In genomic region chr10:124008187-124008970, GRCh38 we compare ENCODE assay signal across 15 cellular contexts.
"Had no signal": no experiment of that assay in that cellular context is flagged by ENCODE, and none has a peak within 500 bp of the region (broad histone marks: within the 10 kb centered on the region; RNA-seq: fewer than 3 reads in every experiment).

No MANE protein-coding gene starts in this region.

- H3K4me3 ChIP-seq: heart left ventricle, left ventricle myocardium inferior, pancreas, smooth muscle cell had no signal

- DNase-seq: activated B cell treated with CpG ODN at 0.5 μM for 24 hours; activated CD4-positive, alpha-beta T cell treated with anti-CD3 and anti-CD28 coated beads, Interleukin-2, amount 50 U/mL, for 1 hour; activated T-cell treated with anti-CD3 and anti-CD28 coated beads, Interleukin-2, amount 50 U/mL, for 1 hour; amniotic stem cell; brain microvascular endothelial cell; foreskin keratinocyte; heart left ventricle; left ventricle myocardium inferior; nephron progenitor cell; T-helper 2 cell; trophoblast cell had no signal

- H3K4me2 ChIP-seq: smooth muscle cell had no signal

- H3K36me3 ChIP-seq: brain microvascular endothelial cell, pancreas had no signal

- H3K27ac ChIP-seq: brain microvascular endothelial cell, foreskin keratinocyte, left ventricle myocardium inferior, pancreas had no signal

- H3K27me3 ChIP-seq: brain microvascular endothelial cell, foreskin keratinocyte, heart left ventricle, pancreas had no signal

- H3K4me1 ChIP-seq: heart left ventricle, left ventricle myocardium inferior, pancreas had no signal

- H3K9me3 ChIP-seq: pancreas had no signal

- ATAC-seq: activated naive CD4-positive, alpha-beta T cell treated with anti-CD3 and anti-CD28 coated beads, Interleukin-2, amount 50 U/mL, for 72 hours; foreskin keratinocyte; heart left ventricle; pancreas; stimulated activated effector memory CD8-positive, alpha-beta T cell treated with anti-CD3 and anti-CD28 coated beads, Interleukin-12 subunit alpha, Interleukin-12 subunit beta, amount 100 ng/mL, for 72 hours had no signal
